Comparison of ENCODE assay signal across 8 cellular contexts in the genomic region with DNA sequence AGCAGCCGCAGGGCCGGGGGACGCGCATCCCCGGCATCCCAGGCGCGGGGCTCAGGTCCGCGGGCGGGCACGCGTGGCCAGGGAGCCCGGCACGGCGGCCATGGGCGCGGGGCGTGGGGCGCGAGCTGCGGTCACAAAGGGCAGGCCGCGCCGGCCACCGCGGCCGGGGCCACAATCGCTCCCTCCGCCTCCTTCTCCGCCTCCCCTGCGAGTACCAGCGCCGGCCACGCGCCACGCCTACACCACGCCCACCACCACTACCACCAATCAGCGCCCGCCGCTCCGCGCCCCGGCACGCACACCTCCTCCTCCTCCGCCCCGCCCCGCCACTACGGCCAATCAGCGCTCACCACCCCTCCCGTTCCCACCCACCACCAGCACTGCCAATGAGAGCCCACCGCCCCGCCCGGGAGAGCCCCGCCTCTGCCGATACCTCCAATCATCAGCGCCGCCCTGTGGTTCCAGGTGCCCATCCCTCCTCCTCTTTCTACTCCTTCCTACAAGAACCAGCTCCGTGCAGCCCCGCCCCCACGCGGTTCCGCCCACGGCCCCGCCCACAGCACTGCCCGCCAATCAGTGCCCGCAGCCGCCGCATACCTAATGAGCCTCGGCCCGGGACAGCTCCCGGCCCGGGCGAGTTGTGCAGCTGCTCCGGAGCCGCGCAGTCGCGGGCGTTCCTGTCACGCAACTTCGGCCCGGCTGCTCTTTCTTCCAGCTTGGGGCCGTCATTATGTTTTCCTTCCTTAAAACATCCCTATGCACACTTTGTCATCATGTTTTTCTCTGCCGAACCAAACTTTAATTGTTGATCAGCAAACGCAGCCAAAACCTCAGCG. TPM values are rescaled to one million over a fixed set of nuclear protein-coding genes. Genes with fewer than 3 reads are reported as not detected.
DNase-seq lines count a peak whose midpoint lies in the region; ATAC-seq and TF ChIP-seq lines count a peak whose summit lies in the region.

Gene RPS6KA2 (minus strand): TSS at position 213 of the 836 bp plus-strand sequence. CDS start 232 bp downstream, outside the sequence.

- H3K36me3 ChIP-seq in ES-I3 (ENCODE audit: insufficient read depth, low read length) (no peaks in the 10 kb centered on the region), H7 (replicated peaks; ENCODE audit: control insufficient read depth, insufficient read depth, low read length) (no peaks in the 10 kb centered on the region), Loucy (ENCODE audit: insufficient read depth, low read length) (no peaks in the 10 kb centered on the region)

- H3K27me3 ChIP-seq in H7 (ENCODE audit: control insufficient read depth, insufficient read depth, low read length) (peaks cover 19% of the 10 kb centered on the region), Loucy (ENCODE audit: insufficient read depth, low read length, poor library complexity, severe bottlenecking) (no peaks in the 10 kb centered on the region)

- peaks cover 3% of the 10 kb centered on the region for H3K9me3 Mint-ChIP-seq in nephron

- peak within 1 kb of the TSS; percentile 86 to 92 (median 88) for H3K4me3 Mint-ChIP-seq in nephron

- peak within 1 kb of the TSS; percentile 84 for H3K9ac ChIP-seq in ES-I3 (ENCODE audit: low read depth, low read length)
- peak within 1 kb of the TSS; percentile 61 for H3K9ac ChIP-seq in Loucy (ENCODE audit: low read depth, low read length, poor library complexity, severe bottlenecking)

- H3K4me1 ChIP-seq in ES-I3 (ENCODE audit: insufficient read depth, low read length) (peaks cover 14% of the 10 kb centered on the region; the same call in 1 of the 2 replicates), Loucy (ENCODE audit: insufficient read depth, low read length, poor library complexity, severe bottlenecking) (peaks cover 8% of the 10 kb centered on the region)

- H3K27ac Mint-ChIP-seq in nephron = peak within 1 kb of the TSS; percentile 73 to 98 (median 97)

- H3K79me2 ChIP-seq in Loucy (ENCODE audit: insufficient read depth, low read length) = no peaks in the 10 kb centered on the region

- H3K9me2 ChIP-seq in Loucy (replicated peaks; ENCODE audit: low read depth, low read length) = no peaks in the 10 kb centered on the region

- H3F3A ChIP-seq in Loucy (ENCODE audit: low read depth) = peaks cover 2% of the 10 kb centered on the region; the same call in 1 of the 2 replicates

- DNase-seq in H7 (peak; percentile 99), SHP77 (lab: John Stamatoyannopoulos, UW) (peak; percentile 97), activated gamma-delta T cell (lab: John Stamatoyannopoulos, UW) (peak; percentile 100), fibroblast of the aortic adventitia (ENCODE audit: low read depth) (peak; percentile 99)
- peak; percentile 99 for DNase-seq in stimulated activated naive CD8-positive, alpha-beta T cell treated with anti-CD3 and anti-CD28 coated beads, Interleukin-15, Interleukin-2, amounts not matched to agents 100 U/mL and 50 U/mL, for 24 hours

- no peaks in the 10 kb centered on the region for H3K9me3 ChIP-seq in ES-I3 (ENCODE audit: control insufficient read depth, insufficient read depth, low read length)
- H3K9me3 ChIP-seq in Loucy (ENCODE audit: insufficient read depth, low read depth, low read length) = no peaks in the 10 kb centered on the region

- H3K27me3 Mint-ChIP-seq in nephron (ENCODE audit: low read depth) = peaks cover 71% of the 10 kb centered on the region

- ATAC-seq in stimulated activated naive CD8-positive, alpha-beta T cell treated with anti-CD3 and anti-CD28 coated beads, Interleukin-15, Interleukin-2, amounts not matched to agents 100 U/mL and 50 U/mL, for 24 hours = peak; percentile 95

- no peaks in the 10 kb centered on the region for H3K36me3 Mint-ChIP-seq in nephron (ENCODE audit: low read depth)

- peak within 1 kb of the TSS; percentile 87 for H2AFZ ChIP-seq in Loucy (ENCODE audit: low read length)

- H4K20me1 ChIP-seq in Loucy (ENCODE audit: insufficient read depth, low read length, poor library complexity, severe bottlenecking) = no peaks in the 10 kb centered on the region

- H3K4me3 ChIP-seq in H7 (ENCODE audit: insufficient read depth, low read depth, low read length) = peak within 1 kb of the TSS; percentile 76
- peak within 1 kb of the TSS; percentile 72 for H3K4me3 ChIP-seq in Loucy (ENCODE audit: low read length, poor library complexity, severe bottlenecking)
- H3K4me3 ChIP-seq in fibroblast of the aortic adventitia (ENCODE audit: low read depth, low read length) = peak within 1 kb of the TSS; percentile 85

- no peak for TF ChIP-seq CTCF in Loucy (conservative IDR thresholded peaks at IDR 0.05; ENCODE audit: low read length)
- peak; percentile 15 for TF ChIP-seq CTCF in fibroblast of the aortic adventitia (IDR thresholded peaks at IDR 0.05; ENCODE audit: insufficient read depth, low read length)
- TF ChIP-seq CTCF in nephron (IDR thresholded peaks at IDR 0.05; ENCODE audit: unreplicated experiment in 3 of 3) = no peak

- peak within 1 kb of the TSS; percentile 90 for H3K4me2 ChIP-seq in Loucy (ENCODE audit: low read depth, low read length, poor library complexity, severe bottlenecking)

- H3K4me1 Mint-ChIP-seq in nephron = peaks cover 21% of the 10 kb centered on the region

RNA-seq across cellular contexts. Expression of gene RPS6KA2, which starts in this region (rescaled TPM):
- 10.3 and 12.7 TPM in 2 replicates for total RNA-seq in H7 (2014; rRNA removed; shearing (Covaris generic))
- total RNA-seq in fibroblast of the aortic adventitia (ENCODE audit: low replicate concordance) = 32.5 and 89.7 TPM in 2 replicates

Comparison
In these comparisons a context has a peak if more than half of its experiments do, and no peak if none do; other contexts are left out.
1. Peak in every context shown above with its lines: DNase-seq, ATAC-seq and H3K4me3 ChIP-seq.